ENCODE assay signal across 21 cellular contexts in genomic region chrX:20325786-20326388, GRCh38. TPM values are rescaled to one million over a fixed set of nuclear protein-coding genes. Genes with fewer than 3 reads are reported as not detected.
DNase-seq lines count a peak whose midpoint lies in the region; ATAC-seq, FAIRE-seq and TF ChIP-seq lines count a peak whose summit lies in the region.
"Had no signal": no experiment of that assay in that cellular context is flagged by ENCODE, and none has a peak within 500 bp of the region (broad histone marks: within the 10 kb centered on the region; RNA-seq: fewer than 3 reads in every experiment).

No MANE protein-coding gene starts in this region.

- no peaks in the 10 kb centered on the region for H3K4me1 Mint-ChIP-seq in astrocyte (ENCODE audit: low read depth, unreplicated experiment)
- no peaks in the 10 kb centered on the region for H3K4me1 Mint-ChIP-seq in MCF 10A (ENCODE audit: insufficient read depth, unreplicated experiment)

- H3K36me3 ChIP-seq in astrocyte (ENCODE audit: insufficient read depth, low read length): no peaks in the 10 kb centered on the region
- no peaks in the 10 kb centered on the region for H3K36me3 ChIP-seq in skeletal muscle tissue (ENCODE audit: control insufficient read depth in 3 of 3, insufficient read depth in 3 of 3, low read length in 3 of 3)
- H3K36me3 ChIP-seq: BLaER1 had no signal

- H3K4me3 ChIP-seq in astrocyte (ENCODE audit: insufficient read depth, low read depth, low read length) (no peak overlapping the region), skeletal muscle tissue (ENCODE audit: low read length in 3 of 3) (peak overlapping the region in 1 of 3 donors; percentile 24)
- H3K4me3 ChIP-seq: BLaER1, GM23338 had no signal

- H3K27ac ChIP-seq in astrocyte (ENCODE audit: low read depth, low read length) (no peak overlapping the region), skeletal muscle tissue (ENCODE audit: low read depth, low read length) (peak overlapping the region; percentile 29)
- H3K27ac ChIP-seq: 22Rv1, BLaER1, C4-2B had no signal

- peak; percentile 45 for FAIRE-seq in astrocyte (lab: Jason Lieb, UNC)
- FAIRE-seq: A204.1, G401.6, GM12892 had no signal

- H4K20me1 ChIP-seq in astrocyte (ENCODE audit: insufficient read depth, low read length): no peaks in the 10 kb centered on the region
- H4K20me1 ChIP-seq: BLaER1 had no signal

- no peak for ATAC-seq in GM19467 (IDR thresholded peaks at IDR 0.05; ENCODE audit: unreplicated experiment)
- ATAC-seq: CD8-positive, alpha-beta T cell; GM23338; HCT116 had no signal

- no peaks in the 10 kb centered on the region for H3K79me2 ChIP-seq in astrocyte (ENCODE audit: insufficient read depth, low read length)

- POLR2A ChIA-PET in MCF 10A (lab: Yijun Ruan, JAX): interaction anchor here (0.7 kb wide), 1 partner anchor 24 kb away, joined by 3 read pairs; no protein-coding TSS in a partner anchor

- H3K27me3 Mint-ChIP-seq in astrocyte (ENCODE audit: low read depth, unreplicated experiment) (peaks cover 8% of the 10 kb centered on the region), MCF 10A (ENCODE audit: insufficient read depth, unreplicated experiment) (peaks cover 68% of the 10 kb centered on the region)
- H3K27me3 Mint-ChIP-seq: B cell; CD4-positive, CD25-positive, alpha-beta regulatory T cell had no signal

- H3K4me3 Mint-ChIP-seq in astrocyte (ENCODE audit: unreplicated experiment) (no peak overlapping the region), MCF 10A (ENCODE audit: unreplicated experiment) (no peak overlapping the region)
- H3K4me3 Mint-ChIP-seq: B cell; CD4-positive, CD25-positive, alpha-beta regulatory T cell; CD8-positive, alpha-beta T cell; GM23338; H9 had no signal

- H3K9ac ChIP-seq in astrocyte (ENCODE audit: low read length) (no peak overlapping the region), skeletal muscle tissue (ENCODE audit: low read depth in 1 of 3, low read length in 3 of 3) (no peak overlapping the region)
- H3K9ac ChIP-seq: BLaER1 had no signal

- H3K4me2 ChIP-seq in astrocyte (ENCODE audit: low read length): no peak overlapping the region
- H3K4me2 ChIP-seq: BLaER1, GM23338 had no signal

- H3K9me3 Mint-ChIP-seq in astrocyte (ENCODE audit: unreplicated experiment): peaks cover 5% of the 10 kb centered on the region
- no peaks in the 10 kb centered on the region for H3K9me3 Mint-ChIP-seq in MCF 10A (ENCODE audit: unreplicated experiment)
- H3K9me3 Mint-ChIP-seq: CD8-positive, alpha-beta T cell; GM23338 had no signal

- BruUV-seq in MCF 10A (replicated peaks; lab: Mats Ljungman, UMichigan): no TSS peak

- CTCF ChIA-PET in MCF 10A (lab: Yijun Ruan, JAX): interaction anchor here (0.8 to 1.0 kb wide), 3 partner anchors 8 to 57 kb away, joined by 3 read pairs; no protein-coding TSS in a partner anchor

- no peaks in the 10 kb centered on the region for H3K9me3 ChIP-seq in astrocyte (ENCODE audit: insufficient read depth, low read depth, low read length)
- no peaks in the 10 kb centered on the region for H3K9me3 ChIP-seq in skeletal muscle tissue (ENCODE audit: control insufficient read depth in 3 of 3, low read length in 3 of 3)
- H3K9me3 ChIP-seq: BLaER1, Caco-2 had no signal

- no peak overlapping the region for H3K27ac Mint-ChIP-seq in astrocyte (ENCODE audit: unreplicated experiment)
- no peak overlapping the region for H3K27ac Mint-ChIP-seq in MCF 10A (ENCODE audit: low read depth, unreplicated experiment)
- H3K27ac Mint-ChIP-seq: B cell; CD4-positive, CD25-positive, alpha-beta regulatory T cell; CD8-positive, alpha-beta T cell; GM23338; H9 had no signal

- no peak for TF ChIP-seq CTCF in astrocyte (IDR thresholded peaks at IDR 0.05; ENCODE audit: insufficient read depth, low read depth, low read length)
- TF ChIP-seq CTCF in MCF 10A (IDR thresholded peaks at IDR 0.05; ENCODE audit: unreplicated experiment): no peak

- DNase-seq in NCI-H2107 (lab: John Stamatoyannopoulos, UW) (peak; percentile 6), NCI-H2107 treated with DMSO at 0.1 percent for 48 hours (lab: John Stamatoyannopoulos, UW; ENCODE audit: unreplicated experiment) (no peak), astrocyte (ENCODE audit: low read depth) (no peak), MCF 10A (ENCODE audit: unreplicated experiment) (no peak)
- DNase-seq: Caco-2; CD4-positive, CD25-positive, alpha-beta regulatory T cell; CD8-positive, alpha-beta T cell; DMS153; DND-41; H9 had no signal

- no peaks in the 10 kb centered on the region for H3K36me3 Mint-ChIP-seq in astrocyte (ENCODE audit: low read depth, unreplicated experiment)
- H3K36me3 Mint-ChIP-seq in MCF 10A (ENCODE audit: insufficient read depth, unreplicated experiment): no peaks in the 10 kb centered on the region
- H3K36me3 Mint-ChIP-seq: CD4-positive, CD25-positive, alpha-beta regulatory T cell; CD8-positive, alpha-beta T cell had no signal

- H3K27me3 ChIP-seq in astrocyte (ENCODE audit: insufficient read depth, low read length) (no peaks in the 10 kb centered on the region), skeletal muscle tissue (ENCODE audit: control insufficient read depth in 3 of 3, insufficient read depth in 3 of 3, low read length in 3 of 3) (no peaks in the 10 kb centered on the region)
- H3K27me3 ChIP-seq: BLaER1 had no signal

- H3K4me1 ChIP-seq in astrocyte (ENCODE audit: insufficient read depth, low read length) (no peaks in the 10 kb centered on the region), skeletal muscle tissue (ENCODE audit: control insufficient read depth in 3 of 3, insufficient read depth in 3 of 3, low read length in 3 of 3) (peaks cover 0 to 6% (median 0%) of the 10 kb centered on the region in 3 donors)
- H3K4me1 ChIP-seq: Caco-2 had no signal

- intact Hi-C loops in MCF 10A (cut with micrococcal nuclease): no loop called here

- H2AFZ ChIP-seq in astrocyte (ENCODE audit: low read depth, low read length): no peak overlapping the region
- H2AFZ ChIP-seq: GM23338 had no signal

RNA-seq across cellular contexts. Expression of gene RPS6KA3, which starts 59.2 kb away (rescaled TPM):
- total RNA-seq in astrocyte: 34.3 and 42.9 TPM in 2 replicates
- 51.1 TPM for total RNA-seq in skeletal muscle tissue
- 31.9 and 42.4 TPM in 2 replicates for total RNA-seq in MCF 10A (2022)
